In the genomic region with DNA sequence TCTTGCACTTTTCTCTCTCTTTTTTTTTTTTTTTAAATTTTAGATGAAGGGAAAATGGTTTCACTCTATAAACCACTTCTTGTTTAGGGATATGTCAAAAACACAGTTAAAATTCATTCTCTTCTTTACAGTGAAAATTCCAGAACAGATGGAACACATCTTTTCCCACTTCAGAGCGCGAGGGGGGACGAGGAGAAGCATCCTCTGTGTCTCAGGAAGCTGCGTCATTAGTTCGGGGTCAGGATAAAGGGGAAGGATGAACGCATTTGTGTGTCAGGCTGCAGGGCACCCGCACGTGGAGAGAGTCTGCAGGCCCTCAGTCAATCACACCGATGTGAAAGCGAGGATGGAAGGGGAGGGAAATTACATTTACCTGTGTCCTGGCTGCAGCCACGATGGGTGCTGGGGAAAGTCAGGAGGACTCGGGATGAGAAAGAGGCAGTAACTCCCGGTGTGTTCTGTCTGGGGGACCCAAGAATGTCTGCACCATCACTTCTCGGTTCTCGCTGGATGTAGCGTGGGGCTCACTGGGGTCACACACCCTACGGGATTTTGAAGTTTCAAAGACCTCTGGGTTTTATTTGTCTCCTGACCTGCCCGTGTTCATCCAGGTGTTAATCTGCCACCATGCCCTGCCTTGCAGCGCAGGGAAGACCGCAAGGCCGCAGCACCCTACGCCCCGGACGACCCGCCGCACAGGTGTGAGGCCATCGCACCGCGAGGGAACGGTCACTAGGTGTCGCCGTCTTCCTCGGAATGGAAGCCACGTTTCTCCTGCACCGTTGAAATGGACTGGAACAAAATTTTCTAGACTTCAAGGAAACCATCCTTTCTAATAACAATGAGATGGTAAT, we compare ENCODE assay signal across 8 cellular contexts.
DNase-seq lines count a peak whose midpoint lies in the region; ATAC-seq, FAIRE-seq and TF ChIP-seq lines count a peak whose summit lies in the region.

No MANE protein-coding gene starts in this region.

- no peak for FAIRE-seq in D721Med (lab: Jason Lieb, UNC)

- ATAC-seq in GM21526 (IDR thresholded peaks at IDR 0.05; ENCODE audit: low FRiP score, unreplicated experiment) = peak; percentile 69

- DNase-seq in D721Med (ENCODE audit: insufficient read length, low spot score) (peak; percentile 43), NAMALWA (ENCODE audit: low spot score) (peak; percentile 56), ecto neural progenitor cell (ENCODE audit: low spot score) (peak; percentile 80), medulla oblongata (ENCODE audit: extremely low spot score) (peak; percentile 66), NCI-H2196 treated with DMSO at 0.1 percent for 48 hours (lab: John Stamatoyannopoulos, UW; ENCODE audit: unreplicated experiment) (no peak)
- peak; percentile 70 to 72 for DNase-seq in activated CD4-positive, alpha-beta T cell treated with anti-CD3 and anti-CD28 coated beads, Interleukin-2, amount 50 U/mL, for 24 hours (ENCODE audit: low read depth in 1 of 2, low spot score in 1 of 2)
- DNase-seq in stimulated activated CD8-positive, alpha-beta memory T cell treated with anti-CD3 and anti-CD28 coated beads, Interleukin-15, amount 100 ng/mL, for 48 hours (ENCODE audit: low read depth in 2 of 2) = peak; percentile 37 to 45

- peak; percentile 83 for TF ChIP-seq CTCF in D721Med (IDR thresholded peaks at IDR 0.05; ENCODE audit: insufficient read depth, missing control alignments)
